In genomic region chrX:70432936-70433847, GRCh38 we compare ENCODE assay signal across 8 cellular contexts. TPM values are rescaled to one million over a fixed set of nuclear protein-coding genes. Genes with fewer than 3 reads are reported as not detected.
DNase-seq lines count a peak whose midpoint lies in the region; ATAC-seq, FAIRE-seq and TF ChIP-seq lines count a peak whose summit lies in the region.

No MANE protein-coding gene starts in this region.

- in situ Hi-C loops in GM12878 (cut with MboI), result loop anchor here (25.0 kb wide), 1 partner anchor 396 kb away; the partner anchor contains the start of gene AWAT2

- WGBS in GM12878 (ENCODE audit: insufficient coverage, insufficient replicate concordance, low lambda C conversion rate, missing lambda C conversion rate), result 59% methylated on average over 15 of the region's 15 CpGs

- intact Hi-C loops in GM12878 (cut with micrococcal nuclease; ENCODE audit: unreplicated experiment), result loop anchor here (1.0 to 5.0 kb wide), 2 partner anchors 236 to 401 kb away; no protein-coding TSS in a partner anchor

- no peaks in the 10 kb centered on the region for H3K27me3 ChIP-seq in GM12878 (replicated peaks in 1 of 2; ENCODE audit: control insufficient read depth in 2 of 2, insufficient read depth in 2 of 2, low read length in 1 of 2)
- H3K27me3 ChIP-seq in mononuclear cell (ENCODE audit: insufficient read depth, low read length), result no peaks in the 10 kb centered on the region

- no peaks in the 10 kb centered on the region for H3K36me3 ChIP-seq in GM12878 (ENCODE audit: control insufficient read depth in 2 of 2, insufficient read depth in 2 of 2, low read length in 1 of 2)

- no peak overlapping the region; the same call in 1 of the 2 replicates for H3K9ac ChIP-seq in GM12878 (ENCODE audit: control insufficient read depth, insufficient read depth, low read length)

- H3K4me1 ChIP-seq in GM12878 (ENCODE audit: control insufficient read depth, insufficient read depth, low read length), result peaks cover 8% of the 10 kb centered on the region
- peaks cover 12% of the 10 kb centered on the region for H3K4me1 ChIP-seq in mononuclear cell (ENCODE audit: insufficient read depth, low read length)

- H3K27ac ChIP-seq in GM12878 (ENCODE audit: control insufficient read depth, insufficient read depth), result no peak overlapping the region

- BruUV-seq in GM12878 (replicated peaks; lab: Mats Ljungman, UMichigan), result no TSS peak

- H4K20me1 ChIP-seq in GM12878 (ENCODE audit: control insufficient read depth, insufficient read depth), result no peaks in the 10 kb centered on the region

- H3K79me2 ChIP-seq in GM12878 (ENCODE audit: control insufficient read depth, insufficient read depth, low read length), result no peaks in the 10 kb centered on the region

- peak overlapping the region; percentile 83 for H3K4me3 ChIP-seq in AG10803 (ENCODE audit: low read length)
- no peak overlapping the region for H3K4me3 ChIP-seq in GM12878
- peak overlapping the region; percentile 59 for H3K4me3 ChIP-seq in mononuclear cell (ENCODE audit: low read length)

- RAD21 ChIA-PET in GM12878 (lab: Charles Lee; ENCODE audit: unreplicated experiment), result interaction anchor here (0.9 to 1.7 kb wide), 6 partner anchors 10 to 400 kb away, joined by 3 to 5 read pairs (median 4); partner anchors contain the start of genes GDPD2 and IGBP1

- SMC1A ChIA-PET in GM12878 (lab: Charles Lee; ENCODE audit: uncharacterized antibody, unreplicated experiment), result interaction anchor here (0.6 to 1.3 kb wide), 5 partner anchors 139 to 236 kb away, joined by 3 to 4 read pairs (median 4); no protein-coding TSS in a partner anchor

- no peak for TF ChIP-seq EP300 in GM12878 (IDR thresholded peaks at IDR 0.05; ENCODE audit: borderline replicate concordance in 1 of 2, control insufficient read depth in 1 of 2, low read depth in 2 of 2, low read length in 2 of 2)

- FAIRE-seq in GM12878 (lab: Jason Lieb, UNC), result no peak

- TF ChIP-seq POLR2A in GM12878 (IDR thresholded peaks at IDR 0.05; ENCODE audit: low read depth, low read length), result no peak

- ATAC-seq in GM12878, result no peak
- ATAC-seq in GM21619 (IDR thresholded peaks at IDR 0.05; ENCODE audit: unreplicated experiment), result no peak

- no peak for TF ChIP-seq RAD21 in GM12878 (IDR thresholded peaks at IDR 0.05; ENCODE audit: insufficient read depth, low read depth, low read length)

- POLR2A ChIA-PET in GM12878 (lab: Charles Lee), result interaction anchor here (0.6 kb wide), 1 partner anchor 326 kb away, joined by 3 read pairs; no protein-coding TSS in a partner anchor

- CTCF ChIA-PET in GM12878 (lab: Yijun Ruan, JAX), result interaction anchor here (0.9 to 1.6 kb wide), 13 partner anchors 10 to 400 kb away, joined by 3 to 7 read pairs (median 4); partner anchors contain the start of genes GDPD2, IGBP1, KIF4A and PDZD11

- peak overlapping the region; percentile 79 for H3K4me2 ChIP-seq in GM12878 (ENCODE audit: control insufficient read depth, insufficient read depth)

- TF ChIP-seq CTCF in AG10803 (conservative IDR thresholded peaks at IDR 0.05; ENCODE audit: low read length), result no peak
- no peak for TF ChIP-seq CTCF in GM12878 (IDR thresholded peaks at IDR 0.05 in 2 of 3, conservative IDR thresholded peaks at IDR 0.05 in 1 of 3; ENCODE audit: control insufficient read depth in 2 of 3, extremely low read depth in 1 of 3, insufficient read depth in 1 of 3, low read depth in 3 of 3, low read length in 3 of 3)

- peak overlapping the region; percentile 89 for H2AFZ ChIP-seq in GM12878 (ENCODE audit: control insufficient read depth, low read depth, low read length)

- DNase-seq in AG10803 (ENCODE audit: low read depth), result no peak
- peak; percentile 13 for DNase-seq in HT-29 (ENCODE audit: low spot score)
- no peak for DNase-seq in GM12878 (ENCODE audit: low read depth, low spot score)
- DNase-seq in NAMALWA (ENCODE audit: low spot score), result no peak
- DNase-seq in GOT3 (lab: John Stamatoyannopoulos, UW), result no peak
- DNase-seq in NCI-H226, result no peak

- no peaks in the 10 kb centered on the region for H3K9me3 ChIP-seq in GM12878 (replicated peaks; ENCODE audit: control insufficient read depth, insufficient read depth, low read length)
- no peaks in the 10 kb centered on the region for H3K9me3 ChIP-seq in mononuclear cell (ENCODE audit: low read depth, low read length)

TF ChIP-seq in GM12878, 131 proteins besides CTCF, POLR2A, EP300 and RAD21:
- TF ChIP-seq E4F1 (IDR thresholded peaks at IDR 0.05; ENCODE audit: borderline replicate concordance, partially characterized antibody), result no peak
- TF ChIP-seq NR2C2 (IDR thresholded peaks at IDR 0.05; ENCODE audit: borderline replicate concordance, control insufficient read depth, insufficient read length, low read depth), result no peak
- TF ChIP-seq CREM (IDR thresholded peaks at IDR 0.05; ENCODE audit: low read depth), result no peak
- TF ChIP-seq RFX5 (IDR thresholded peaks at IDR 0.05; ENCODE audit: low read depth, low read length), result no peak

RNA-seq across cellular contexts. Expression of gene GDPD2, which starts 10.1 kb away (rescaled TPM):
- total RNA-seq in HT-29 (2014; rRNA removed; shearing (Covaris generic)), result not detected in 2 replicates
- total RNA-seq in GM12878 (2013; cell fraction: nucleolus; rRNA removed), result not detected in 2 replicates
- total RNA-seq in GM12878 (2014; rRNA removed) (0.11 TPM in 1 of 2 replicates, not detected in the other), GM12878 (2014; rRNA removed; fragmentation: Illumina TruSeq; extraction: Trizol) (0.09 TPM in 1 of 2 replicates, not detected in the other), GM12878 (2021) (not detected in 2 replicates), mononuclear cell (not detected)
- polyA plus RNA-seq in GM12878 (2011; ENCODE audit: low read depth), result not detected
- polyA plus RNA-seq in GM12878 (2011; rRNA removed) (0.04 TPM in 2 replicates), GM12878 (2014; fragmentation: Illumina TruSeq; extraction: Trizol) (not detected in 2 replicates), GM12878 (2014; fragmentation: Nextera tagmentation; extraction: Ambion mirVana) (not detected), GM12878 (2014; rRNA removed) (not detected in 2 replicates), GM12878 (2016; fragmentation: Nextera tagmentation; extraction: Ambion mirVana) (not detected)
- polyA plus RNA-seq in GM12878 (2011; cell fraction: cytosol; rRNA removed), result not detected in 2 replicates
- 0.09 and 0.15 TPM in 2 replicates for polyA plus RNA-seq in GM12878 (2011; cell fraction: nucleus; rRNA removed)
- polyA plus RNA-seq in GM12878 (2012), result not detected in 2 replicates
- polyA minus RNA-seq in GM12878 (2011; rRNA and poly(A)+ RNA removed), result 0.10 TPM in 1 of 2 replicates, not detected in the other
- not detected in 2 replicates for polyA minus RNA-seq in GM12878 (2011; cell fraction: cytosol; rRNA and poly(A)+ RNA removed)
- polyA minus RNA-seq in GM12878 (2011; cell fraction: nucleus; rRNA and poly(A)+ RNA removed), result 0.38 TPM in 1 of 2 replicates, not detected in the other

RNA-seq across cellular contexts. Expression of gene DLG3, which starts 11.4 kb away (rescaled TPM):
- total RNA-seq in HT-29 (2014; rRNA removed; shearing (Covaris generic)), result 40.8 and 55.6 TPM in 2 replicates
- 5.6 and 7.5 TPM in 2 replicates for total RNA-seq in GM12878 (2013; cell fraction: nucleolus; rRNA removed)
- total RNA-seq in GM12878 (2014; rRNA removed) (3.5 and 4.3 TPM in 2 replicates), GM12878 (2014; rRNA removed; fragmentation: Illumina TruSeq; extraction: Trizol) (4.2 and 5.0 TPM in 2 replicates), GM12878 (2021) (6.2 TPM in 2 replicates), mononuclear cell (6.4 TPM)
- polyA plus RNA-seq in GM12878 (2011; ENCODE audit: low read depth), result 2.9 TPM
- polyA plus RNA-seq in GM12878 (2011; rRNA removed) (32.2 and 38.1 TPM in 2 replicates), GM12878 (2014; fragmentation: Illumina TruSeq; extraction: Trizol) (8.3 and 15.2 TPM in 2 replicates), GM12878 (2014; fragmentation: Nextera tagmentation; extraction: Ambion mirVana) (1 to 10 TPM; 1.3 to 2.4 TPM), GM12878 (2014; rRNA removed) (3.6 and 7.0 TPM in 2 replicates), GM12878 (2016; fragmentation: Nextera tagmentation; extraction: Ambion mirVana) (1 to 10 TPM; 1.7 to 1.8 TPM)
- 20.1 and 22.7 TPM in 2 replicates for polyA plus RNA-seq in GM12878 (2011; cell fraction: cytosol; rRNA removed)
- polyA plus RNA-seq in GM12878 (2011; cell fraction: nucleus; rRNA removed), result 21.6 and 21.7 TPM in 2 replicates
- 3.1 and 5.0 TPM in 2 replicates for polyA plus RNA-seq in GM12878 (2012)
- 21.2 and 32.7 TPM in 2 replicates for polyA minus RNA-seq in GM12878 (2011; rRNA and poly(A)+ RNA removed)
- 5.5 and 9.5 TPM in 2 replicates for polyA minus RNA-seq in GM12878 (2011; cell fraction: cytosol; rRNA and poly(A)+ RNA removed)
- polyA minus RNA-seq in GM12878 (2011; cell fraction: nucleus; rRNA and poly(A)+ RNA removed), result 5.7 and 6.6 TPM in 2 replicates
